In the genomic region with DNA sequence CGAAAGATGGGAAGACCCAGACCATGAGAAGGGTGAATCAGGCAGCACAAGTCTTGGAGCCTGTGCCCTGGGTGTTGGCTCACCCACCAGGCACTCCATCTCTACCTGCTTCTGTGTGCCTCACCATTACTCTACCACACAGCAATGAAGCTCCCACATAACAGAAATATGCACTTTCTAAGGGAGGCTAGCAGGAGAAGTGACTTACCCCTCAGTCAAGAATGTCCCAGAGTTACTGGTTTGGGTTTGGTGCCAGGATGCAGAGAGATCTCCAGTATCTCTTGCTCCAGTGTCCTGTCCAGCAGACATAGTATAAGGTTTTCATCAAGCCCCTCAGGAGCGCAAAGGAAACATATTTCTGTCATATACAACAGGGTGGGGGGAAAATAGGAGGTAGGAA, we compare ENCODE assay signal across 18 cellular contexts. TPM values are rescaled to one million over a fixed set of nuclear protein-coding genes. Genes with fewer than 3 reads are reported as not detected.
DNase-seq lines count a peak whose midpoint lies in the region; ATAC-seq, FAIRE-seq and TF ChIP-seq lines count a peak whose summit lies in the region.
"Had no signal": no experiment of that assay in that cellular context is flagged by ENCODE, and none has a peak within 500 bp of the region (broad histone marks: within the 10 kb centered on the region; RNA-seq: fewer than 3 reads in every experiment).

No MANE protein-coding gene starts in this region.

- WGBS in GM23248 (ENCODE audit: low coverage in 1 of 2, low lambda C conversion rate in 2 of 2, missing lambda C conversion rate in 2 of 2), 2 experiments = 94 to 100% methylated on average over 1 to 2 of the region's 2 CpGs
- WGBS in hepatocyte (ENCODE audit: low lambda C conversion rate, missing lambda C conversion rate) = 93% methylated on average over 2 of the region's 2 CpGs

- ATAC-seq in GM18858 (IDR thresholded peaks at IDR 0.05; ENCODE audit: unreplicated experiment) = no peak
- ATAC-seq in GM21825 (IDR thresholded peaks at IDR 0.05; ENCODE audit: unreplicated experiment) = no peak
- ATAC-seq in left lobe of liver = no peak
- ATAC-seq: HepG2 had no signal

- POLR2A ChIA-PET in activated CD4-positive, alpha-beta memory T cell treated with anti-CD3 and anti-CD28 coated beads, Interleukin-2, amount 10 ng/mL, durations not matched to agents 7 days and 5 days (lab: Charles Lee) = no interaction called here

- TF ChIP-seq CTCF in astrocyte (IDR thresholded peaks at IDR 0.05; ENCODE audit: insufficient read depth, low read depth, low read length) (no peak), hepatocyte (IDR thresholded peaks at IDR 0.05; ENCODE audit: poor library complexity) (no peak)

- H3K9me2 ChIP-seq in GM23248 (ENCODE audit: insufficient read depth) = no peaks in the 10 kb centered on the region
- H3K9me2 ChIP-seq in hepatocyte (replicated peaks; ENCODE audit: insufficient read depth) = no peaks in the 10 kb centered on the region

- H3K4me1 Mint-ChIP-seq in astrocyte (ENCODE audit: low read depth, unreplicated experiment) = peaks cover 3% of the 10 kb centered on the region
- peaks cover 4% of the 10 kb centered on the region for H3K4me1 Mint-ChIP-seq in activated CD4-positive, alpha-beta memory T cell treated with anti-CD3 and anti-CD28 coated beads, Interleukin-2, amount 10 ng/mL, durations not matched to agents 7 days and 5 days

- peaks cover 13% of the 10 kb centered on the region for H3K4me1 ChIP-seq in GM23248 (ENCODE audit: insufficient read depth)
- H3K4me1 ChIP-seq in astrocyte (ENCODE audit: insufficient read depth, low read length) = peaks cover 6% of the 10 kb centered on the region
- peaks cover 7% of the 10 kb centered on the region for H3K4me1 ChIP-seq in hepatocyte (ENCODE audit: insufficient read depth)

- H3K9me3 Mint-ChIP-seq in astrocyte (ENCODE audit: unreplicated experiment) = no peaks in the 10 kb centered on the region
- no peaks in the 10 kb centered on the region for H3K9me3 Mint-ChIP-seq in activated CD4-positive, alpha-beta memory T cell treated with anti-CD3 and anti-CD28 coated beads, Interleukin-2, amount 10 ng/mL, durations not matched to agents 7 days and 5 days
- H3K9me3 Mint-ChIP-seq: CD4-positive, alpha-beta memory T cell had no signal

- H3K79me2 ChIP-seq in GM23248 (ENCODE audit: insufficient read depth) (no peaks in the 10 kb centered on the region), astrocyte (ENCODE audit: insufficient read depth, low read length) (no peaks in the 10 kb centered on the region), hepatocyte (no peaks in the 10 kb centered on the region)

- H4K20me1 ChIP-seq in GM23248 (ENCODE audit: insufficient read depth) (no peaks in the 10 kb centered on the region), astrocyte (ENCODE audit: insufficient read depth, low read length) (no peaks in the 10 kb centered on the region), hepatocyte (ENCODE audit: insufficient read depth, poor library complexity, severe bottlenecking) (no peaks in the 10 kb centered on the region)

- in situ Hi-C loops in GM23248 (cut with MboI) = loop anchor here (10.0 kb wide), 1 partner anchor 154 kb away; a partner anchor contains a TSS

- H3K36me3 ChIP-seq in GM23248 (ENCODE audit: low read depth) (no peaks in the 10 kb centered on the region), astrocyte (ENCODE audit: insufficient read depth, low read length) (no peaks in the 10 kb centered on the region), hepatocyte (replicated peaks; ENCODE audit: insufficient read depth, low read depth) (no peaks in the 10 kb centered on the region)

- no peaks in the 10 kb centered on the region for H3K9me3 ChIP-seq in GM23248 (ENCODE audit: low read depth)
- H3K9me3 ChIP-seq in astrocyte (ENCODE audit: insufficient read depth, low read depth, low read length) = no peaks in the 10 kb centered on the region
- no peaks in the 10 kb centered on the region for H3K9me3 ChIP-seq in hepatocyte (ENCODE audit: low read depth)

- peak overlapping the region; percentile 87 for H3K27ac ChIP-seq in GM23248
- peak overlapping the region; percentile 75 for H3K27ac ChIP-seq in astrocyte (ENCODE audit: low read depth, low read length)
- peak overlapping the region; percentile 47 for H3K27ac ChIP-seq in hepatocyte

- H3K36me3 Mint-ChIP-seq in astrocyte (ENCODE audit: low read depth, unreplicated experiment) = peaks cover 3% of the 10 kb centered on the region
- no peaks in the 10 kb centered on the region for H3K36me3 Mint-ChIP-seq in activated CD4-positive, alpha-beta memory T cell treated with anti-CD3 and anti-CD28 coated beads, Interleukin-2, amount 10 ng/mL, durations not matched to agents 7 days and 5 days (ENCODE audit: low read depth)
- H3K36me3 Mint-ChIP-seq: CD4-positive, alpha-beta memory T cell had no signal

- DNase-seq in GM23248 (peak; percentile 47), astrocyte (ENCODE audit: low read depth) (no peak), hepatocyte (ENCODE audit: low spot score) (no peak), left lobe of liver (ENCODE audit: low spot score) (no peak)
- no peak for DNase-seq in activated CD4-positive, alpha-beta memory T cell treated with anti-CD3 and anti-CD28 coated beads, Interleukin-2, amount 10 ng/mL, durations not matched to agents 7 days and 5 days
- DNase-seq: CD4-positive, alpha-beta memory T cell; H7; KG1; NCI-H1105 treated with DMSO at 0.1 percent for 48 hours; NCI-H1694 treated with DMSO at 0.1 percent for 48 hours; NCI-H2107; NCI-H226; NCI-H524; SHP77 had no signal

- no peak for FAIRE-seq in astrocyte (lab: Jason Lieb, UNC)
- FAIRE-seq: HepG2 had no signal

- H3K4me2 ChIP-seq in GM23248 (ENCODE audit: unreplicated experiment) (peak overlapping the region; percentile 85), astrocyte (ENCODE audit: low read length) (peak overlapping the region; percentile 70), hepatocyte (peak overlapping the region; percentile 9)

- CTCF ChIA-PET in activated CD4-positive, alpha-beta memory T cell treated with anti-CD3 and anti-CD28 coated beads, Interleukin-2, amount 10 ng/mL, durations not matched to agents 7 days and 5 days (lab: Charles Lee) = no interaction called here

- H3K4me3 ChIP-seq in GM23248 = peak overlapping the region; percentile 43
- no peak overlapping the region for H3K4me3 ChIP-seq in astrocyte (ENCODE audit: insufficient read depth, low read depth, low read length)
- no peak overlapping the region for H3K4me3 ChIP-seq in hepatocyte

- H3K9ac ChIP-seq in GM23248 = peak overlapping the region; percentile 54
- H3K9ac ChIP-seq in astrocyte (ENCODE audit: low read length) = peak overlapping the region; percentile 15

- H3K27me3 Mint-ChIP-seq in astrocyte (ENCODE audit: low read depth, unreplicated experiment) = peaks cover 2% of the 10 kb centered on the region
- H3K27me3 Mint-ChIP-seq in activated CD4-positive, alpha-beta memory T cell treated with anti-CD3 and anti-CD28 coated beads, Interleukin-2, amount 10 ng/mL, durations not matched to agents 7 days and 5 days = no peaks in the 10 kb centered on the region

- no peak overlapping the region for H3K4me3 Mint-ChIP-seq in astrocyte (ENCODE audit: unreplicated experiment)
- no peak overlapping the region for H3K4me3 Mint-ChIP-seq in activated CD4-positive, alpha-beta memory T cell treated with anti-CD3 and anti-CD28 coated beads, Interleukin-2, amount 10 ng/mL, durations not matched to agents 7 days and 5 days
- H3K4me3 Mint-ChIP-seq: CD4-positive, alpha-beta memory T cell had no signal

- no peak overlapping the region for H2AFZ ChIP-seq in GM23248
- no peak overlapping the region for H2AFZ ChIP-seq in astrocyte (ENCODE audit: low read depth, low read length)
- H2AFZ ChIP-seq in hepatocyte = no peak overlapping the region

- peaks cover 17% of the 10 kb centered on the region; the same call in 1 of the 2 replicates for H3F3A ChIP-seq in GM23248 (ENCODE audit: insufficient read depth)

- H3K27ac Mint-ChIP-seq in astrocyte (ENCODE audit: unreplicated experiment) = no peak overlapping the region
- no peak overlapping the region for H3K27ac Mint-ChIP-seq in activated CD4-positive, alpha-beta memory T cell treated with anti-CD3 and anti-CD28 coated beads, Interleukin-2, amount 10 ng/mL, durations not matched to agents 7 days and 5 days
- H3K27ac Mint-ChIP-seq: CD4-positive, alpha-beta memory T cell had no signal

- no peaks in the 10 kb centered on the region for H3K27me3 ChIP-seq in GM23248 (replicated peaks; ENCODE audit: insufficient read depth)
- no peaks in the 10 kb centered on the region for H3K27me3 ChIP-seq in astrocyte (ENCODE audit: insufficient read depth, low read length)
- no peaks in the 10 kb centered on the region for H3K27me3 ChIP-seq in hepatocyte

RNA-seq across cellular contexts. Expression of a gene that starts 11.3 kb away (rescaled TPM):
- not detected in 2 replicates for total RNA-seq in GM23248 (2014; rRNA removed; shearing (Covaris generic))
- polyA plus RNA-seq in GM23248 (2016; fragmentation: Nextera tagmentation; extraction: Ambion mirVana) = 0.16 and 0.34 TPM in 2 replicates
- 0.07 TPM in 1 of 2 replicates, not detected in the other for total RNA-seq in astrocyte
- total RNA-seq in hepatocyte = 3.0 and 3.5 TPM in 2 replicates
- polyA plus RNA-seq in hepatocyte = 2.7 and 3.0 TPM in 2 replicates
- total RNA-seq in activated CD4-positive, alpha-beta memory T cell treated with anti-CD3 and anti-CD28 coated beads, Interleukin-2, amount 10 ng/mL, durations not matched to agents 7 days and 5 days = under 1 TPM in 1 of 2 experiments, not detected in 1; 0.10 TPM
- 0.25 TPM for total RNA-seq in left lobe of liver
- total RNA-seq: HepG2, RPMI7951 had no signal
- polyA plus RNA-seq: CD4-positive, alpha-beta memory T cell had no signal

RNA-seq across cellular contexts. Expression of a gene that starts 54.8 kb away (rescaled TPM):
- total RNA-seq in GM23248 (2014; rRNA removed; shearing (Covaris generic)) = 41.1 and 44.5 TPM in 2 replicates
- 108 and 112 TPM in 2 replicates for polyA plus RNA-seq in GM23248 (2016; fragmentation: Nextera tagmentation; extraction: Ambion mirVana)
- total RNA-seq in astrocyte = 49.9 and 51.3 TPM in 2 replicates
- total RNA-seq in hepatocyte = 84.2 and 94.4 TPM in 2 replicates
- 171 and 213 TPM in 2 replicates for polyA plus RNA-seq in hepatocyte
- total RNA-seq in activated CD4-positive, alpha-beta memory T cell treated with anti-CD3 and anti-CD28 coated beads, Interleukin-2, amount 10 ng/mL, durations not matched to agents 7 days and 5 days = 1 to 10 TPM; 3.4 to 4.7 TPM
- 29.3 TPM for total RNA-seq in left lobe of liver

Comparison
In these comparisons a context has a peak if more than half of its experiments do, and no peak if none do; other contexts are left out.
1. H3K4me2 ChIP-seq: peak in every context shown above with its lines; median percentile 85 in GM23248; 70 in astrocyte; 9 in hepatocyte.